Comparison of ENCODE assay signal across 9 cellular contexts in genomic region chr1:63773496-63773814, GRCh38. TPM values are rescaled to one million over a fixed set of nuclear protein-coding genes. Genes with fewer than 3 reads are reported as not detected.
DNase-seq lines count a peak whose midpoint lies in the region; ATAC-seq and TF ChIP-seq lines count a peak whose summit lies in the region.
"Had no signal": no experiment of that assay in that cellular context is flagged by ENCODE, and none has a peak within 500 bp of the region (broad histone marks: within the 10 kb centered on the region; RNA-seq: fewer than 3 reads in every experiment).

No MANE protein-coding gene starts in this region.

- H3K9me3 Mint-ChIP-seq in activated naive CD4-positive, alpha-beta T cell treated with anti-CD3 and anti-CD28 coated beads, Interleukin-2, amount 50 U/mL, for 24 hours = no peaks in the 10 kb centered on the region
- H3K9me3 Mint-ChIP-seq in activated T-helper 2 cell treated with anti-CD3 and anti-CD28 coated beads, Interferon-gamma antibody, Interleukin-2, Interleukin-4, amounts not matched to agents 10 μg/mL and 5 μg/mL and 100 μg/mL, durations not matched to agents 14 hours and 24 hours and 36 hours = no peaks in the 10 kb centered on the region

- TF ChIP-seq CTCF in transverse colon (IDR thresholded peaks at IDR 0.05) = no peak

- 5 to 20% methylated on average over 1 to 9 of the region's 9 CpGs for WGBS in transverse colon (ENCODE audit: low coverage in 1 of 2), 2 donors

- in situ Hi-C loops in transverse colon (cut with MboI; ENCODE audit: low pct_ligation_motif_present in 1 of 4, low pct_unique_long_range_greater_than_20kb in 1 of 4, low sequenced_read_pairs in 3 of 4) = loop anchor here in 1 of 4 donors (10.0 kb wide), 1 partner anchor 361 kb away; no protein-coding TSS in a partner anchor

- DNase-seq in activated naive CD4-positive, alpha-beta T cell (lab: John Stamatoyannopoulos, UW) = no peak
- DNase-seq in activated T-helper 2 cell treated with anti-CD3 and anti-CD28 coated beads, Interferon-gamma antibody, Interleukin-2, Interleukin-4, amounts not matched to agents 10 μg/mL and 5 μg/mL and 100 μg/mL, durations not matched to agents 14 hours and 24 hours and 36 hours (ENCODE audit: low spot score) = no peak
- DNase-seq in left lobe of liver (ENCODE audit: low spot score) = no peak
- DNase-seq in transverse colon = no peak
- DNase-seq in stimulated activated naive CD4-positive, alpha-beta T cell treated with Interleukin-2 at 50 U/mL for 16 hours (lab: John Stamatoyannopoulos, UW) = no peak

- no peaks in the 10 kb centered on the region for H3K9me3 ChIP-seq in transverse colon

- H3K36me3 ChIP-seq in transverse colon = no peaks in the 10 kb centered on the region

- peak overlapping the region; percentile 87 to 92 (median 88) for H3K27ac ChIP-seq in transverse colon

- H3K4me1 Mint-ChIP-seq in activated naive CD4-positive, alpha-beta T cell treated with anti-CD3 and anti-CD28 coated beads, Interleukin-2, amount 50 U/mL, for 24 hours = peaks cover 16% of the 10 kb centered on the region
- peaks cover 16% of the 10 kb centered on the region for H3K4me1 Mint-ChIP-seq in activated T-helper 2 cell treated with anti-CD3 and anti-CD28 coated beads, Interferon-gamma antibody, Interleukin-2, Interleukin-4, amounts not matched to agents 10 μg/mL and 5 μg/mL and 100 μg/mL, durations not matched to agents 14 hours and 24 hours and 36 hours (ENCODE audit: low read depth)

- ATAC-seq in left lobe of liver = peak; percentile 23
- no peak for ATAC-seq in GM19467 (IDR thresholded peaks at IDR 0.05; ENCODE audit: unreplicated experiment)
- no peak for ATAC-seq in GM19455 (IDR thresholded peaks at IDR 0.05; ENCODE audit: unreplicated experiment)

- intact Hi-C loops in activated T-helper 2 cell treated with anti-CD3 and anti-CD28 coated beads, Interferon-gamma antibody, Interleukin-2, Interleukin-4, amounts not matched to agents 10 μg/mL and 5 μg/mL and 100 μg/mL, durations not matched to agents 14 hours and 24 hours and 36 hours (cut with micrococcal nuclease) = loop anchor here (5.0 kb wide), 1 partner anchor 474 kb away; no protein-coding TSS in a partner anchor
- intact Hi-C loops in transverse colon (cut with DNase I; ENCODE audit: low total_unique reads) = loop anchor here (5.0 to 10.0 kb wide), 3 partner anchors 79 to 144 kb away; no protein-coding TSS in a partner anchor

- H3K4me3 Mint-ChIP-seq in activated naive CD4-positive, alpha-beta T cell treated with anti-CD3 and anti-CD28 coated beads, Interleukin-2, amount 50 U/mL, for 24 hours = peak overlapping the region; percentile 64
- peak overlapping the region; percentile 84 for H3K4me3 Mint-ChIP-seq in activated T-helper 2 cell treated with anti-CD3 and anti-CD28 coated beads, Interferon-gamma antibody, Interleukin-2, Interleukin-4, amounts not matched to agents 10 μg/mL and 5 μg/mL and 100 μg/mL, durations not matched to agents 14 hours and 24 hours and 36 hours (ENCODE audit: low read depth)

- H3K4me3 ChIP-seq in transverse colon = peak overlapping the region; percentile 11 to 79 (median 66)

- no peaks in the 10 kb centered on the region for H3K36me3 Mint-ChIP-seq in activated naive CD4-positive, alpha-beta T cell treated with anti-CD3 and anti-CD28 coated beads, Interleukin-2, amount 50 U/mL, for 24 hours
- no peaks in the 10 kb centered on the region for H3K36me3 Mint-ChIP-seq in activated T-helper 2 cell treated with anti-CD3 and anti-CD28 coated beads, Interferon-gamma antibody, Interleukin-2, Interleukin-4, amounts not matched to agents 10 μg/mL and 5 μg/mL and 100 μg/mL, durations not matched to agents 14 hours and 24 hours and 36 hours (ENCODE audit: low read depth)

- peaks cover 50% of the 10 kb centered on the region for H3K27me3 Mint-ChIP-seq in activated naive CD4-positive, alpha-beta T cell treated with anti-CD3 and anti-CD28 coated beads, Interleukin-2, amount 50 U/mL, for 24 hours
- peaks cover 64% of the 10 kb centered on the region for H3K27me3 Mint-ChIP-seq in activated T-helper 2 cell treated with anti-CD3 and anti-CD28 coated beads, Interferon-gamma antibody, Interleukin-2, Interleukin-4, amounts not matched to agents 10 μg/mL and 5 μg/mL and 100 μg/mL, durations not matched to agents 14 hours and 24 hours and 36 hours (ENCODE audit: low read depth)

- TF ChIP-seq EP300 in transverse colon (IDR thresholded peaks at IDR 0.05; ENCODE audit: low read depth) = no peak

- no peak for TF ChIP-seq POLR2A in transverse colon (IDR thresholded peaks at IDR 0.05)

- H3K27ac Mint-ChIP-seq in activated naive CD4-positive, alpha-beta T cell treated with anti-CD3 and anti-CD28 coated beads, Interleukin-2, amount 50 U/mL, for 24 hours = no peak overlapping the region
- no peak overlapping the region for H3K27ac Mint-ChIP-seq in activated T-helper 2 cell treated with anti-CD3 and anti-CD28 coated beads, Interferon-gamma antibody, Interleukin-2, Interleukin-4, amounts not matched to agents 10 μg/mL and 5 μg/mL and 100 μg/mL, durations not matched to agents 14 hours and 24 hours and 36 hours

- H3K4me1 ChIP-seq in transverse colon = peaks cover 0 to 23% (median 7%) of the 10 kb centered on the region in 4 donors

- H3K27me3 ChIP-seq in transverse colon = peaks cover 9% of the 10 kb centered on the region

RNA-seq across cellular contexts. Expression of gene ROR1, which starts 0.4 kb away (rescaled TPM):
- total RNA-seq in activated T-helper 2 cell treated with anti-CD3 and anti-CD28 coated beads, Interferon-gamma antibody, Interleukin-2, Interleukin-4, amounts not matched to agents 10 μg/mL and 5 μg/mL and 100 μg/mL, durations not matched to agents 14 hours and 24 hours and 36 hours = 0.09 TPM in 1 of 2 replicates, not detected in the other
- total RNA-seq in left lobe of liver (0.28 TPM), transverse colon (1 to 10 TPM; 3.0 to 6.7 (median 4.6) TPM)
- total RNA-seq: T-helper 2 cell treated with Interferon-gamma antibody and Interleukin-4, amounts not matched to agents 100 ng/mL and 5 ng/mL, for 36 hours had no signal
